Comparison of ENCODE assay signal across 2 cellular contexts in genomic region chr11:58028687-58029411, GRCh38.
A peak's percentile ranks its signal among the peaks of the same experiment; 100 is the strongest.
TF ChIP-seq lines count a peak whose summit lies in the region.

No MANE protein-coding gene starts in this region.

TF ChIP-seq in IMR-90, 13 proteins besides CTCF, POLR2A, EP300 and RAD21:
- TF ChIP-seq MXI1 (IDR thresholded peaks at IDR 0.05; ENCODE audit: borderline replicate concordance, low read depth, low read length): no peak
- peak; percentile 44; the same call in 1 of the 2 replicates for TF ChIP-seq FOS (IDR thresholded peaks at IDR 0.05; ENCODE audit: low read depth, low read length)
- peak; percentile 2; the same call in 1 of the 2 replicates for TF ChIP-seq NFE2L2 (IDR thresholded peaks at IDR 0.05; ENCODE audit: low read depth, low read length)
- TF ChIP-seq BHLHE40 (IDR thresholded peaks at IDR 0.05; ENCODE audit: low read depth, low read length): peak; percentile 41; the same call in 1 of the 2 replicates
- TF ChIP-seq RCOR1 (IDR thresholded peaks at IDR 0.05; ENCODE audit: insufficient replicate concordance, low read length): peak; percentile 44
- no peak for TF ChIP-seq CHD1 (IDR thresholded peaks at IDR 0.05; ENCODE audit: low read depth, low read length)
- TF ChIP-seq CEBPB (IDR thresholded peaks at IDR 0.05; ENCODE audit: low read depth, low read length): peak; percentile 68
- TF ChIP-seq RFX5 (IDR thresholded peaks at IDR 0.05; ENCODE audit: low read depth, low read length): no peak
- no peak for TF ChIP-seq ELK1 (IDR thresholded peaks at IDR 0.05; ENCODE audit: borderline replicate concordance, low read depth, low read length)
- TF ChIP-seq SMC3 (IDR thresholded peaks at IDR 0.05; ENCODE audit: low read depth, low read length): no peak
- no peak for TF ChIP-seq MAFK (IDR thresholded peaks at IDR 0.05; ENCODE audit: low read depth, low read length)
- TF ChIP-seq MAZ (IDR thresholded peaks at IDR 0.05; ENCODE audit: borderline replicate concordance, low read depth, low read length): peak; percentile 63; the same call in 1 of the 2 replicates
- no peak for TF ChIP-seq USF2 (IDR thresholded peaks at IDR 0.05; ENCODE audit: low read depth, low read length)

TF ChIP-seq in HepG2, 621 proteins besides CTCF, POLR2A, EP300 and RAD21:
- TF ChIP-seq MED1 (CRISPR knock-in tag; IDR thresholded peaks at IDR 0.05): peak; percentile 36; the same call in 1 of the 2 replicates
- no peak for TF ChIP-seq ZBTB26 (CRISPR knock-in tag; IDR thresholded peaks at IDR 0.05; ENCODE audit: borderline replicate concordance)
- TF ChIP-seq FOXP1 (IDR thresholded peaks at IDR 0.05): no peak
- no peak for TF ChIP-seq FOXP1 (CRISPR knock-in tag; IDR thresholded peaks at IDR 0.05)
- TF ChIP-seq, protein P1, sequence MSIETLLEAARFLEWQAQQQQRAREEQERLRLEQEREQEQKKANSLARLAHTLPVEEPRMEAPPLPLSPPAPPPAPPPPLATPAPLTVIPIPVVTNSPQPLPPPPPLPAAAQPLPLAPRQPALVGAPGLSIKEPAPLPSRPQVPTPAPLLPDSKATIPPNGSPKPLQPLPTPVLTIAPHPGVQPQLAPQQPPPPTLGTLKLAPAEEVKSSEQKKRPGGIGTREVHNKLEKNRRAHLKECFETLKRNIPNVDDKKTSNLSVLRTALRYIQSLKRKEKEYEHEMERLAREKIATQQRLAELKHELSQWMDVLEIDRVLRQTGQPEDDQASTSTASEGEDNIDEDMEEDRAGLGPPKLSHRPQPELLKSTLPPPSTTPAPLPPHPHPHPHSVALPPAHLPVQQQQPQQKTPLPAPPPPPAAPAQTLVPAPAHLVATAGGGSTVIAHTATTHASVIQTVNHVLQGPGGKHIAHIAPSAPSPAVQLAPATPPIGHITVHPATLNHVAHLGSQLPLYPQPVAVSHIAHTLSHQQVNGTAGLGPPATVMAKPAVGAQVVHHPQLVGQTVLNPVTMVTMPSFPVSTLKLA (IDR thresholded peaks at IDR 0.05): no peak
- peak; percentile 69; the same call in 1 of the 2 replicates for TF ChIP-seq PPARG (CRISPR knock-in tag; conservative IDR thresholded peaks at IDR 0.05)
- TF ChIP-seq, protein P2, sequence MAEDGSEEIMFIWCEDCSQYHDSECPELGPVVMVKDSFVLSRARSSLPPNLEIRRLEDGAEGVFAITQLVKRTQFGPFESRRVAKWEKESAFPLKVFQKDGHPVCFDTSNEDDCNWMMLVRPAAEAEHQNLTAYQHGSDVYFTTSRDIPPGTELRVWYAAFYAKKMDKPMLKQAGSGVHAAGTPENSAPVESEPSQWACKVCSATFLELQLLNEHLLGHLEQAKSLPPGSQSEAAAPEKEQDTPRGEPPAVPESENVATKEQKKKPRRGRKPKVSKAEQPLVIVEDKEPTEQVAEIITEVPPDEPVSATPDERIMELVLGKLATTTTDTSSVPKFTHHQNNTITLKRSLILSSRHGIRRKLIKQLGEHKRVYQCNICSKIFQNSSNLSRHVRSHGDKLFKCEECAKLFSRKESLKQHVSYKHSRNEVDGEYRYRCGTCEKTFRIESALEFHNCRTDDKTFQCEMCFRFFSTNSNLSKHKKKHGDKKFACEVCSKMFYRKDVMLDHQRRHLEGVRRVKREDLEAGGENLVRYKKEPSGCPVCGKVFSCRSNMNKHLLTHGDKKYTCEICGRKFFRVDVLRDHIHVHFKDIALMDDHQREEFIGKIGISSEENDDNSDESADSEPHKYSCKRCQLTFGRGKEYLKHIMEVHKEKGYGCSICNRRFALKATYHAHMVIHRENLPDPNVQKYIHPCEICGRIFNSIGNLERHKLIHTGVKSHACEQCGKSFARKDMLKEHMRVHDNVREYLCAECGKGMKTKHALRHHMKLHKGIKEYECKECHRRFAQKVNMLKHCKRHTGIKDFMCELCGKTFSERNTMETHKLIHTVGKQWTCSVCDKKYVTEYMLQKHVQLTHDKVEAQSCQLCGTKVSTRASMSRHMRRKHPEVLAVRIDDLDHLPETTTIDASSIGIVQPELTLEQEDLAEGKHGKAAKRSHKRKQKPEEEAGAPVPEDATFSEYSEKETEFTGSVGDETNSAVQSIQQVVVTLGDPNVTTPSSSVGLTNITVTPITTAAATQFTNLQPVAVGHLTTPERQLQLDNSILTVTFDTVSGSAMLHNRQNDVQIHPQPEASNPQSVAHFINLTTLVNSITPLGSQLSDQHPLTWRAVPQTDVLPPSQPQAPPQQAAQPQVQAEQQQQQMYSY (CRISPR knock-in tag; IDR thresholded peaks at IDR 0.05): peak; percentile 33; the same call in 1 of the 2 replicates
- TF ChIP-seq ZFP37 (CRISPR knock-in tag; IDR thresholded peaks at IDR 0.05; ENCODE audit: borderline replicate concordance): no peak
- no peak for TF ChIP-seq ZNF615 (CRISPR knock-in tag; IDR thresholded peaks at IDR 0.05; ENCODE audit: borderline replicate concordance)
- 0 out of 2 replicates have a peak, but pooled peaks have one; percentile 20 for TF ChIP-seq RXRB (CRISPR knock-in tag; IDR thresholded peaks at IDR 0.05; ENCODE audit: borderline replicate concordance)
- no peak for TF ChIP-seq ZNF121 (CRISPR knock-in tag; IDR thresholded peaks at IDR 0.05)
- TF ChIP-seq ZNF232 (CRISPR knock-in tag; IDR thresholded peaks at IDR 0.05; ENCODE audit: borderline replicate concordance): no peak
- TF ChIP-seq ZNF12 (CRISPR knock-in tag; IDR thresholded peaks at IDR 0.05): no peak
- TF ChIP-seq, protein P3, sequence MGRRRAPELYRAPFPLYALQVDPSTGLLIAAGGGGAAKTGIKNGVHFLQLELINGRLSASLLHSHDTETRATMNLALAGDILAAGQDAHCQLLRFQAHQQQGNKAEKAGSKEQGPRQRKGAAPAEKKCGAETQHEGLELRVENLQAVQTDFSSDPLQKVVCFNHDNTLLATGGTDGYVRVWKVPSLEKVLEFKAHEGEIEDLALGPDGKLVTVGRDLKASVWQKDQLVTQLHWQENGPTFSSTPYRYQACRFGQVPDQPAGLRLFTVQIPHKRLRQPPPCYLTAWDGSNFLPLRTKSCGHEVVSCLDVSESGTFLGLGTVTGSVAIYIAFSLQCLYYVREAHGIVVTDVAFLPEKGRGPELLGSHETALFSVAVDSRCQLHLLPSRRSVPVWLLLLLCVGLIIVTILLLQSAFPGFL (CRISPR knock-in tag; IDR thresholded peaks at IDR 0.05): no peak
- no peak for TF ChIP-seq SYNCRIP (IDR thresholded peaks at IDR 0.05; ENCODE audit: insufficient read depth, low read depth, low read length)
- peak; percentile 94 for TF ChIP-seq ZNF317 (CRISPR knock-in tag; IDR thresholded peaks at IDR 0.05)
- TF ChIP-seq ZNF20 (CRISPR knock-in tag; IDR thresholded peaks at IDR 0.05): no peak
- no peak for TF ChIP-seq ZBTB46 (CRISPR knock-in tag; IDR thresholded peaks at IDR 0.05; ENCODE audit: borderline replicate concordance)
- no peak for TF ChIP-seq PATZ1 (CRISPR knock-in tag; IDR thresholded peaks at IDR 0.05)
- 0 out of 2 replicates have a peak, but pooled peaks have one; percentile 20 for TF ChIP-seq NFIC (IDR thresholded peaks at IDR 0.05; ENCODE audit: low read length)
